8 cellular contexts compared by ENCODE assay signal in genomic region chr13:52012512-52012836, GRCh38. TPM values are rescaled to one million over a fixed set of nuclear protein-coding genes. Genes with fewer than 3 reads are reported as not detected.
DNase-seq lines count a peak whose midpoint lies in the region; FAIRE-seq and TF ChIP-seq lines count a peak whose summit lies in the region.

No MANE protein-coding gene starts in this region.

- WGBS in thymus, result under 1% methylated on average over 8 of the region's 8 CpGs

- H3K4me1 Mint-ChIP-seq in activated T-cell treated with anti-CD3 and anti-CD28 coated beads, Interleukin-2, amount 50 U/mL, for 24 hours (ENCODE audit: low read depth), result peaks cover 34% of the 10 kb centered on the region
- peaks cover 9% of the 10 kb centered on the region for H3K4me1 Mint-ChIP-seq in activated T-helper 2 cell treated with anti-CD3 and anti-CD28 coated beads, Interferon-gamma antibody, Interleukin-2, Interleukin-4, amounts not matched to agents 10 μg/mL and 5 μg/mL and 100 μg/mL, durations not matched to agents 14 hours and 24 hours and 36 hours (ENCODE audit: low read depth)

- peaks cover 28% of the 10 kb centered on the region for H3K36me3 Mint-ChIP-seq in activated T-cell treated with anti-CD3 and anti-CD28 coated beads, Interleukin-2, amount 50 U/mL, for 24 hours (ENCODE audit: low read depth)
- H3K36me3 Mint-ChIP-seq in activated T-helper 2 cell treated with anti-CD3 and anti-CD28 coated beads, Interferon-gamma antibody, Interleukin-2, Interleukin-4, amounts not matched to agents 10 μg/mL and 5 μg/mL and 100 μg/mL, durations not matched to agents 14 hours and 24 hours and 36 hours (ENCODE audit: low read depth), result peaks cover 7% of the 10 kb centered on the region

- peak overlapping the region; percentile 98 for H3K4me3 Mint-ChIP-seq in activated T-cell treated with anti-CD3 and anti-CD28 coated beads, Interleukin-2, amount 50 U/mL, for 24 hours
- peak overlapping the region; percentile 94 for H3K4me3 Mint-ChIP-seq in activated T-helper 2 cell treated with anti-CD3 and anti-CD28 coated beads, Interferon-gamma antibody, Interleukin-2, Interleukin-4, amounts not matched to agents 10 μg/mL and 5 μg/mL and 100 μg/mL, durations not matched to agents 14 hours and 24 hours and 36 hours (ENCODE audit: low read depth)

- TF ChIP-seq CTCF in kidney epithelial cell (IDR thresholded peaks at IDR 0.05; ENCODE audit: insufficient read depth, low read length, poor library complexity, severe bottlenecking), result no peak

- DNase-seq in activated T-cell treated with anti-CD3 and anti-CD28 coated beads, Interleukin-2, amount 50 U/mL, for 24 hours, result no peak
- no peak for DNase-seq in activated T-cell treated with anti-CD3 and anti-CD28 coated beads, Interleukin-2, amount 50 U/mL, for 1 hour
- no peak for DNase-seq in activated T-helper 2 cell treated with anti-CD3 and anti-CD28 coated beads, Interferon-gamma antibody, Interleukin-2, Interleukin-4, amounts not matched to agents 10 μg/mL and 5 μg/mL and 100 μg/mL, durations not matched to agents 14 hours and 24 hours and 36 hours (ENCODE audit: low spot score)
- no peak for DNase-seq in kidney epithelial cell (ENCODE audit: low read depth)
- no peak for DNase-seq in GM12891 (ENCODE audit: insufficient read length, low spot score)
- DNase-seq in RCC 7860 (ENCODE audit: low spot score), result no peak
- no peak for DNase-seq in KG1 (lab: John Stamatoyannopoulos, UW)

- H3K36me3 ChIP-seq in kidney epithelial cell (ENCODE audit: control insufficient read depth, insufficient read depth, low read length) (no peaks in the 10 kb centered on the region), thymus (ENCODE audit: control insufficient read depth, insufficient read depth) (peaks cover 3% of the 10 kb centered on the region)

- H3K27me3 Mint-ChIP-seq in activated T-cell treated with anti-CD3 and anti-CD28 coated beads, Interleukin-2, amount 50 U/mL, for 24 hours, result peaks cover 23% of the 10 kb centered on the region
- H3K27me3 Mint-ChIP-seq in activated T-helper 2 cell treated with anti-CD3 and anti-CD28 coated beads, Interferon-gamma antibody, Interleukin-2, Interleukin-4, amounts not matched to agents 10 μg/mL and 5 μg/mL and 100 μg/mL, durations not matched to agents 14 hours and 24 hours and 36 hours (ENCODE audit: low read depth), result peaks cover 33% of the 10 kb centered on the region

- H3K27me3 ChIP-seq in kidney epithelial cell (ENCODE audit: control insufficient read depth, insufficient read depth, low read length), result no peaks in the 10 kb centered on the region
- peaks cover 21% of the 10 kb centered on the region for H3K27me3 ChIP-seq in thymus (ENCODE audit: control insufficient read depth, insufficient read depth)

- no peaks in the 10 kb centered on the region for H3K9me3 ChIP-seq in thymus (ENCODE audit: control insufficient read depth)

- FAIRE-seq in GM12891 (lab: Jason Lieb, UNC) (no peak), RCC 7860 (lab: Jason Lieb, UNC) (no peak)

- TF ChIP-seq POLR2A in GM12891 (IDR thresholded peaks at IDR 0.05; ENCODE audit: low read depth, low read length), result no peak

- peak overlapping the region; percentile 73 for H3K4me3 ChIP-seq in kidney epithelial cell (ENCODE audit: low read depth, low read length)
- H3K4me3 ChIP-seq in thymus (ENCODE audit: low read length), result peak overlapping the region; percentile 81

- peak overlapping the region; percentile 71 for H3K27ac ChIP-seq in thymus (ENCODE audit: low read depth)

- intact Hi-C loops in activated T-helper 2 cell treated with anti-CD3 and anti-CD28 coated beads, Interferon-gamma antibody, Interleukin-2, Interleukin-4, amounts not matched to agents 10 μg/mL and 5 μg/mL and 100 μg/mL, durations not matched to agents 14 hours and 24 hours and 36 hours (cut with micrococcal nuclease), result loop anchor here (1.0 to 5.0 kb wide), 6 partner anchors 182 to 605 kb away; partner anchors contain the start of genes CKAP2, DHRS12 and INTS6

- H3K9me3 Mint-ChIP-seq in activated T-cell treated with anti-CD3 and anti-CD28 coated beads, Interleukin-2, amount 50 U/mL, for 24 hours, result no peaks in the 10 kb centered on the region
- H3K9me3 Mint-ChIP-seq in activated T-helper 2 cell treated with anti-CD3 and anti-CD28 coated beads, Interferon-gamma antibody, Interleukin-2, Interleukin-4, amounts not matched to agents 10 μg/mL and 5 μg/mL and 100 μg/mL, durations not matched to agents 14 hours and 24 hours and 36 hours, result no peaks in the 10 kb centered on the region

- peaks cover 2% of the 10 kb centered on the region for H3K4me1 ChIP-seq in thymus (ENCODE audit: control insufficient read depth, insufficient read depth, low read length)

- peak overlapping the region; percentile 95 for H3K27ac Mint-ChIP-seq in activated T-cell treated with anti-CD3 and anti-CD28 coated beads, Interleukin-2, amount 50 U/mL, for 24 hours
- peak overlapping the region; percentile 86 for H3K27ac Mint-ChIP-seq in activated T-helper 2 cell treated with anti-CD3 and anti-CD28 coated beads, Interferon-gamma antibody, Interleukin-2, Interleukin-4, amounts not matched to agents 10 μg/mL and 5 μg/mL and 100 μg/mL, durations not matched to agents 14 hours and 24 hours and 36 hours

TF ChIP-seq in GM12891, 5 proteins besides CTCF, POLR2A, EP300 and RAD21:
- TF ChIP-seq SPI1 (IDR thresholded peaks at IDR 0.05; ENCODE audit: low read depth, low read length) (no peak), PAX5 (IDR thresholded peaks at IDR 0.05; ENCODE audit: insufficient read depth, low read length, severe bottlenecking) (no peak), POU2F2 (IDR thresholded peaks at IDR 0.05; ENCODE audit: low read depth, low read length) (no peak), POLR2AphosphoS5 (IDR thresholded peaks at IDR 0.05; ENCODE audit: low read depth, low read length) (no peak), TAF1 (IDR thresholded peaks at IDR 0.05; ENCODE audit: low read depth, low read length) (no peak)

RNA-seq across cellular contexts. Expression of gene ALG11, which starts 0.3 kb away (rescaled TPM):
- total RNA-seq in activated T-helper 2 cell treated with anti-CD3 and anti-CD28 coated beads, Interferon-gamma antibody, Interleukin-2, Interleukin-4, amounts not matched to agents 10 μg/mL and 5 μg/mL and 100 μg/mL, durations not matched to agents 14 hours and 24 hours and 36 hours, result 21.5 and 21.9 TPM in 2 replicates
- total RNA-seq in kidney epithelial cell, result 15.5 and 18.1 TPM in 2 replicates
- polyA plus RNA-seq in thymus, result 9.2 TPM
- polyA plus RNA-seq in GM12891 (2012; ENCODE audit: low read depth, missing spikeins), result 12.1 TPM

RNA-seq across cellular contexts. Expression of gene ATP7B, which starts 1.2 kb away (rescaled TPM):
- 0.91 and 1.6 TPM in 2 replicates for total RNA-seq in activated T-helper 2 cell treated with anti-CD3 and anti-CD28 coated beads, Interferon-gamma antibody, Interleukin-2, Interleukin-4, amounts not matched to agents 10 μg/mL and 5 μg/mL and 100 μg/mL, durations not matched to agents 14 hours and 24 hours and 36 hours
- 11.2 and 11.4 TPM in 2 replicates for total RNA-seq in kidney epithelial cell
- polyA plus RNA-seq in thymus, result 1.2 TPM
- 0.15 TPM for polyA plus RNA-seq in GM12891 (2012; ENCODE audit: low read depth, missing spikeins)

RNA-seq across cellular contexts. Expression of gene UTP14C, which starts 12.0 kb away (rescaled TPM):
- total RNA-seq in activated T-helper 2 cell treated with anti-CD3 and anti-CD28 coated beads, Interferon-gamma antibody, Interleukin-2, Interleukin-4, amounts not matched to agents 10 μg/mL and 5 μg/mL and 100 μg/mL, durations not matched to agents 14 hours and 24 hours and 36 hours, result 9.7 and 11.0 TPM in 2 replicates
- 18.3 and 19.6 TPM in 2 replicates for total RNA-seq in kidney epithelial cell
- 5.7 TPM for polyA plus RNA-seq in thymus
- 2.4 TPM for polyA plus RNA-seq in GM12891 (2012; ENCODE audit: low read depth, missing spikeins)
